In genomic region chr16:26717826-26718225, GRCh38 we compare ENCODE assay signal across 16 cellular contexts.
"Had no signal": no experiment of that assay in that cellular context is flagged by ENCODE, and none has a peak within 500 bp of the region (broad histone marks: within the 10 kb centered on the region; RNA-seq: fewer than 3 reads in every experiment).

No MANE protein-coding gene starts in this region.

- H3K27ac ChIP-seq: brain microvascular endothelial cell, epithelial cell of prostate, suprapubic skin, upper lobe of left lung had no signal

- H3K9me3 Mint-ChIP-seq: activated T-cell treated with anti-CD3 and anti-CD28 coated beads, Interleukin-2, amount 50 U/mL, for 24 hours; immature natural killer cell had no signal

- H3K36me3 ChIP-seq: brain microvascular endothelial cell, suprapubic skin, upper lobe of left lung had no signal

- ATAC-seq: activated CD4-positive, CD25-positive, alpha-beta regulatory T cell treated with anti-CD3 and anti-CD28 coated beads, Interleukin-2, amount 50 U/mL, for 24 hours; naive thymus-derived CD4-positive, alpha-beta T cell had no signal

- DNase-seq: activated CD4-positive, alpha-beta T cell treated with anti-CD3 and anti-CD28 coated beads, Interleukin-2, amount 50 U/mL, for 4 hours; activated effector memory CD4-positive, alpha-beta T cell treated with anti-CD3 and anti-CD28 coated beads, Interleukin-2, amount 50 U/mL, for 16 hours; activated T-cell treated with anti-CD3 and anti-CD28 coated beads, Interleukin-2, amount 50 U/mL, for 24 hours; brain microvascular endothelial cell; effector memory CD4-positive, alpha-beta T cell; immature natural killer cell; naive thymus-derived CD4-positive, alpha-beta T cell; stimulated activated CD4-positive, alpha-beta T cell treated with anti-CD3 and anti-CD28 coated beads, Interleukin-2, amount 100 ng/mL, for 48 hours; stimulated activated naive CD4-positive, alpha-beta T cell treated with Interleukin-2 at 50 U/mL for 16 hours; T-helper 2 cell; upper lobe of left lung had no signal

- H3K36me3 Mint-ChIP-seq: activated naive CD8-positive, alpha-beta T cell; immature natural killer cell; naive thymus-derived CD4-positive, alpha-beta T cell had no signal

- H3K27me3 ChIP-seq: brain microvascular endothelial cell, suprapubic skin, upper lobe of left lung had no signal

- H3K4me3 ChIP-seq: lung, suprapubic skin, upper lobe of left lung had no signal

- H3K4me1 ChIP-seq: suprapubic skin, upper lobe of left lung had no signal

- H3K4me3 Mint-ChIP-seq: activated naive CD8-positive, alpha-beta T cell; activated T-cell treated with anti-CD3 and anti-CD28 coated beads, Interleukin-2, amount 50 U/mL, for 24 hours; immature natural killer cell; naive thymus-derived CD4-positive, alpha-beta T cell had no signal

- H3K4me1 Mint-ChIP-seq: immature natural killer cell; naive thymus-derived CD4-positive, alpha-beta T cell had no signal

- H3K27ac Mint-ChIP-seq: activated naive CD8-positive, alpha-beta T cell; activated T-cell treated with anti-CD3 and anti-CD28 coated beads, Interleukin-2, amount 50 U/mL, for 24 hours; immature natural killer cell had no signal
